28 cellular contexts compared by ENCODE assay signal in the genomic region with DNA sequence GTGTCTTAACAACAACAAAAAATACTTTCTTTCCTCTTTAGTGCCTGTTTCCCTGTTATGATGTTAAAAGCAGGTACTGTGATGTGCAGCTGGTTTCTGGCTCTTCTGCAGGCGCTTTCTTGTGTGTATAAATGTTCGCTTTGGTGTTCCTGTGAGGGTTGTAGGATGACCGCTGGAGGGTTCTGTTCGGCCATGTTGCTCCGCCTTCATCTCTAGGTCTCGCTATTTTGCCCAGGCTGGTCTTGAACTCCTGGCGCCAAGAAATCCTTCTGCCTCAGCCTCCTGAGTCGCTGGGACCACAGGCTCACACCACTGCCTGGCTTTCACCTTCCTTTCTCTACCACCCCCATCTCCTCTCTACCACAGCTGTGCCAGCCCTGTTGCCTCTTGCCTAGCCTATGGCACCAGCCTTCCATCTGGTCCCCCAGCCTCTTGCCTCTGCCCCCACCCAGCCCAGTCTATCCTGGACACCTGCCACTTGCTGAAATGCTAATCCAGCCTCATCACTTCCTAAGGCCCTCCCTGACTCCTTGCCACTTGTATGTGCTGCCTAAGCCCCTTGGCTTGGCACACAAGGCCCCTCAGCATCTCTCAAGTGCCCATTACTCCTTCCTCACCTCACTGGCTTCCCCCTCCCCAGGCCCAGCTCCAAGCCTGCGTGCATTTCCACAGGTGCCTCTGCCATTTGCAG. TPM values are rescaled to one million over a fixed set of nuclear protein-coding genes. Genes with fewer than 3 reads are reported as not detected.
DNase-seq lines count a peak whose midpoint lies in the region; ATAC-seq, FAIRE-seq and TF ChIP-seq lines count a peak whose summit lies in the region.
"Had no signal": no experiment of that assay in that cellular context is flagged by ENCODE, and none has a peak within 500 bp of the region (broad histone marks: within the 10 kb centered on the region; RNA-seq: fewer than 3 reads in every experiment).

No MANE protein-coding gene starts in this region.

- TF ChIP-seq POLR2A in H54 (IDR thresholded peaks at IDR 0.05; ENCODE audit: low read depth, low read length) = no peak

- peak overlapping the region; percentile 56 for H3K27ac Mint-ChIP-seq in activated CD4-positive, alpha-beta T cell treated with anti-CD3 and anti-CD28 coated beads, Interleukin-2, amount 10 ng/mL, durations not matched to agents 7 days and 5 days
- peak overlapping the region; percentile 74 for H3K27ac Mint-ChIP-seq in T-helper 17 cell
- H3K27ac Mint-ChIP-seq: dendritic cell treated with granulocyte-macrophage colony-stimulating factor and Interleukin-4, amounts not matched to agents 40 ng/mL and 50 ng/mL, for 4 days; natural killer cell; stimulated activated naive B cell treated with anti-CD40 and anti-IgM and Interleukin-4, amounts not matched to agents 10 μg/mL and 1 μg/mL and 100 μg/mL, for 72 hours had no signal

- FAIRE-seq in H54 (lab: Jason Lieb, UNC) = no peak
- FAIRE-seq: D721Med, endometrium, GM19239 had no signal

- CTCF ChIA-PET in activated CD4-positive, alpha-beta T cell treated with anti-CD3 and anti-CD28 coated beads, Interleukin-2, amount 10 ng/mL, durations not matched to agents 7 days and 5 days (lab: Charles Lee) = no interaction called here

- no peaks in the 10 kb centered on the region for H3K36me3 ChIP-seq in HUES48 (ENCODE audit: control insufficient read depth, insufficient read depth, low read length)
- H3K36me3 ChIP-seq: ovary had no signal

- peak overlapping the region; percentile 21 for H3K27ac ChIP-seq in HUES48 (ENCODE audit: low read depth, low read length)
- H3K27ac ChIP-seq: ovary, testis had no signal

- POLR2A ChIA-PET in activated CD4-positive, alpha-beta T cell treated with anti-CD3 and anti-CD28 coated beads, Interleukin-2, amount 10 ng/mL, durations not matched to agents 7 days and 5 days (lab: Charles Lee) = no interaction called here

- H3K9me3 Mint-ChIP-seq in activated CD4-positive, alpha-beta T cell treated with anti-CD3 and anti-CD28 coated beads, Interleukin-2, amount 10 ng/mL, durations not matched to agents 7 days and 5 days = no peaks in the 10 kb centered on the region
- H3K9me3 Mint-ChIP-seq: dendritic cell treated with granulocyte-macrophage colony-stimulating factor and Interleukin-4, amounts not matched to agents 40 ng/mL and 50 ng/mL, for 4 days; natural killer cell; stimulated activated naive B cell treated with anti-CD40 and anti-IgM and Interleukin-4, amounts not matched to agents 10 μg/mL and 1 μg/mL and 100 μg/mL, for 72 hours had no signal

- no peak overlapping the region for H3K9ac ChIP-seq in HUES48 (ENCODE audit: low read depth, low read length)

- no peak for ATAC-seq in T-helper 17 cell
- ATAC-seq: natural killer cell; stimulated activated naive B cell treated with anti-CD40 and anti-IgM and Interleukin-4, amounts not matched to agents 10 μg/mL and 1 μg/mL and 100 μg/mL, for 72 hours had no signal

- H3K9me3 ChIP-seq in HUES48 (ENCODE audit: control insufficient read depth, insufficient read depth, low read length) (no peaks in the 10 kb centered on the region), T-helper 17 cell (ENCODE audit: control insufficient read depth, low read length, poor library complexity, severe bottlenecking) (no peaks in the 10 kb centered on the region)
- H3K9me3 ChIP-seq: ovary, testis had no signal

- no peaks in the 10 kb centered on the region for H3K27me3 Mint-ChIP-seq in activated CD4-positive, alpha-beta T cell treated with anti-CD3 and anti-CD28 coated beads, Interleukin-2, amount 10 ng/mL, durations not matched to agents 7 days and 5 days
- peaks cover 14% of the 10 kb centered on the region for H3K27me3 Mint-ChIP-seq in T-helper 17 cell

- peaks cover 27% of the 10 kb centered on the region for H3K4me1 Mint-ChIP-seq in activated CD4-positive, alpha-beta T cell treated with anti-CD3 and anti-CD28 coated beads, Interleukin-2, amount 10 ng/mL, durations not matched to agents 7 days and 5 days
- H3K4me1 Mint-ChIP-seq in T-helper 17 cell = peaks cover 19% of the 10 kb centered on the region

- H3K4me3 Mint-ChIP-seq in activated CD4-positive, alpha-beta T cell treated with anti-CD3 and anti-CD28 coated beads, Interleukin-2, amount 10 ng/mL, durations not matched to agents 7 days and 5 days = no peak overlapping the region
- H3K4me3 Mint-ChIP-seq in T-helper 17 cell = no peak overlapping the region
- H3K4me3 Mint-ChIP-seq: dendritic cell treated with granulocyte-macrophage colony-stimulating factor and Interleukin-4, amounts not matched to agents 40 ng/mL and 50 ng/mL, for 4 days; natural killer cell; stimulated activated naive B cell treated with anti-CD40 and anti-IgM and Interleukin-4, amounts not matched to agents 10 μg/mL and 1 μg/mL and 100 μg/mL, for 72 hours had no signal

- H3K27me3 ChIP-seq in HUES48 (ENCODE audit: control insufficient read depth, insufficient read depth, low read length) = no peaks in the 10 kb centered on the region
- H3K27me3 ChIP-seq: ovary, testis had no signal

- peaks cover 9% of the 10 kb centered on the region for H3K4me1 ChIP-seq in HUES48 (ENCODE audit: control insufficient read depth, insufficient read depth, low read length)
- H3K4me1 ChIP-seq: testis had no signal

- no peak for DNase-seq in activated CD4-positive, alpha-beta T cell treated with anti-CD3 and anti-CD28 coated beads, Interleukin-2, amount 10 ng/mL, durations not matched to agents 7 days and 5 days
- DNase-seq in activated CD4-positive, alpha-beta T cell treated with anti-CD3 and anti-CD28 coated beads, Interleukin-2, amount 50 U/mL, for 48 hours = no peak
- no peak for DNase-seq in T-helper 17 cell
- no peak for DNase-seq in H54 (ENCODE audit: insufficient read length, low spot score)
- DNase-seq in activated CD4-positive, CD25-positive, alpha-beta regulatory T cell treated with anti-CD3 and anti-CD28 coated beads, Interleukin-2, amount 50 U/mL, for 72 hours = no peak
- no peak for DNase-seq in COR-L47 (lab: John Stamatoyannopoulos, UW)
- DNase-seq: activated CD4-positive, CD25-positive, alpha-beta regulatory T cell; activated T-cell treated with anti-CD3 and anti-CD28 coated beads, Interleukin-2, amount 50 U/mL, for 1 hour; amniotic stem cell; C1 segment of cervical spinal cord; midbrain; natural killer cell; NCI-H1417 treated with DMSO at 0.1 percent for 48 hours; NCI-H774; ovary; SIG-M5; stimulated activated CD4-positive, alpha-beta T cell treated with anti-CD3 and anti-CD28 coated beads, Interleukin-4, amount 100 ng/mL, for 24 hours; stimulated activated naive B cell treated with anti-CD40 and anti-IgM and Interleukin-4, amounts not matched to agents 10 μg/mL and 1 μg/mL and 100 μg/mL, for 72 hours; SW 1271; testis had no signal

- H3K4me3 ChIP-seq in HUES48 (ENCODE audit: low read depth, low read length) = no peak overlapping the region
- H3K4me3 ChIP-seq: ovary, testis had no signal

- H3K36me3 Mint-ChIP-seq in activated CD4-positive, alpha-beta T cell treated with anti-CD3 and anti-CD28 coated beads, Interleukin-2, amount 10 ng/mL, durations not matched to agents 7 days and 5 days (ENCODE audit: low read depth) = no peaks in the 10 kb centered on the region
- H3K36me3 Mint-ChIP-seq in T-helper 17 cell (ENCODE audit: low read depth) = no peaks in the 10 kb centered on the region
- H3K36me3 Mint-ChIP-seq: natural killer cell; stimulated activated naive B cell treated with anti-CD40 and anti-IgM and Interleukin-4, amounts not matched to agents 10 μg/mL and 1 μg/mL and 100 μg/mL, for 72 hours had no signal

RNA-seq across cellular contexts. Expression of gene LRRC74B, which starts 5.5 kb away (rescaled TPM):
- total RNA-seq in activated CD4-positive, alpha-beta T cell treated with anti-CD3 and anti-CD28 coated beads, Interleukin-2, amount 10 ng/mL, durations not matched to agents 7 days and 5 days = not detected
- under 1 TPM in 1 of 2 donors, not detected in 1; 0.10 TPM for total RNA-seq in T-helper 17 cell
- total RNA-seq: fibroblast of lung, lower leg skin, M059J had no signal

RNA-seq across cellular contexts. Expression of gene SLC7A4, which starts 18.9 kb away (rescaled TPM):
- under 1 TPM in 1 of 2 experiments, not detected in 1; 0.07 TPM for total RNA-seq in activated CD4-positive, alpha-beta T cell treated with anti-CD3 and anti-CD28 coated beads, Interleukin-2, amount 10 ng/mL, durations not matched to agents 7 days and 5 days
- under 1 TPM; 0.13 to 0.15 TPM for total RNA-seq in T-helper 17 cell
- total RNA-seq: M059J, natural killer cell had no signal

RNA-seq across cellular contexts. Expression of gene P2RX6, which starts 36.3 kb away (rescaled TPM):
- total RNA-seq in activated CD4-positive, alpha-beta T cell treated with anti-CD3 and anti-CD28 coated beads, Interleukin-2, amount 10 ng/mL, durations not matched to agents 7 days and 5 days = under 1 TPM; 0.27 TPM
- 1 to 10 TPM in 1 of 2 donors, under 1 TPM in 1; 0.39 to 1.0 TPM for total RNA-seq in T-helper 17 cell

RNA-seq across cellular contexts. Expression of gene THAP7, which starts 49.4 kb away (rescaled TPM):
- 10 to 100 TPM; 29.1 to 29.8 TPM for total RNA-seq in activated CD4-positive, alpha-beta T cell treated with anti-CD3 and anti-CD28 coated beads, Interleukin-2, amount 10 ng/mL, durations not matched to agents 7 days and 5 days
- 10 to 100 TPM; 41.5 to 55.6 TPM for total RNA-seq in T-helper 17 cell
